In genomic region chr12:132490481-132491348, GRCh38 we compare ENCODE assay signal across 8 cellular contexts. TPM values are rescaled to one million over a fixed set of nuclear protein-coding genes. Genes with fewer than 3 reads are reported as not detected.
DNase-seq lines count a peak whose midpoint lies in the region; ATAC-seq and TF ChIP-seq lines count a peak whose summit lies in the region.

No MANE protein-coding gene starts in this region.

- intact Hi-C loops in ascending aorta (cut with DNase I) (no loop called here), thyroid gland (cut with DNase I) (loop anchor here (10.0 kb wide), 1 partner anchor 346 kb away; the partner anchor contains the start of genes DDX51 and NOC4L)

- H3K27ac ChIP-seq in ascending aorta (no peak overlapping the region), thyroid gland (no peak overlapping the region)

- WGBS in thyroid gland, 2 donors, result 4 to 13% methylated on average over 10 to 19 of the region's 107 CpGs

- peak overlapping the region; percentile 72 to 79 for H3K4me3 ChIP-seq in ascending aorta
- H3K4me3 ChIP-seq in thyroid gland (replicated peaks in 1 of 3), result peak overlapping the region; percentile 44 to 61 (median 49)

- TF ChIP-seq POLR2A in thyroid gland (IDR thresholded peaks at IDR 0.05), result no peak

- H3K36me3 ChIP-seq in ascending aorta (no peaks in the 10 kb centered on the region), thyroid gland (no peaks in the 10 kb centered on the region)

- no peaks in the 10 kb centered on the region for H3K27me3 ChIP-seq in ascending aorta
- H3K27me3 ChIP-seq in thyroid gland, result no peaks in the 10 kb centered on the region

- H3K9me3 ChIP-seq in ascending aorta (no peaks in the 10 kb centered on the region), thyroid gland (no peaks in the 10 kb centered on the region)

- peak; percentile 16 for DNase-seq in NCI-H146 (lab: John Stamatoyannopoulos, UW)
- DNase-seq in NCI-H146 treated with DMSO at 0.1 percent for 48 hours (lab: John Stamatoyannopoulos, UW; ENCODE audit: unreplicated experiment), result no peak
- DNase-seq in ascending aorta (ENCODE audit: low spot score in 2 of 2), result no peak
- peak; percentile 2 for DNase-seq in kidney glomerular epithelial cell (lab: John Stamatoyannopoulos, UW)
- peak; percentile 27 to 29 for DNase-seq in thyroid gland
- no peak for DNase-seq in occipital lobe (lab: John Stamatoyannopoulos, UW)

- TF ChIP-seq CTCF in ascending aorta (IDR thresholded peaks at IDR 0.05), result no peak
- TF ChIP-seq CTCF in thyroid gland (IDR thresholded peaks at IDR 0.05), result no peak

- ATAC-seq in HG03432 (IDR thresholded peaks at IDR 0.05; ENCODE audit: unreplicated experiment) (peak; percentile 5), HG03442 (IDR thresholded peaks at IDR 0.05; ENCODE audit: unreplicated experiment) (no peak)

- H3K4me1 ChIP-seq in ascending aorta (peaks cover 10 to 39% of the 10 kb centered on the region in 2 donors), thyroid gland (peaks cover 38 to 48% of the 10 kb centered on the region in 2 donors)

RNA-seq across cellular contexts. Expression of gene FBRSL1, which starts 0.8 kb away (rescaled TPM):
- 40.7 TPM for total RNA-seq in ascending aorta
- 10 to 100 TPM in 2 of 4 donors, 1 to 10 TPM in 2; 9.2 to 19.7 (median 12.0) TPM for total RNA-seq in thyroid gland
- 5.3 TPM for total RNA-seq in occipital lobe

Comparison
In these comparisons a context has a peak if more than half of its experiments do, and no peak if none do; other contexts are left out.
1. DNase-seq: peak in NCI-H146 (single experiment), kidney glomerular epithelial cell (single experiment) and thyroid gland (2 of 2); none in NCI-H146 treated with DMSO at 0.1 percent for 48 hours (single experiment), ascending aorta (0 of 2) and occipital lobe (single experiment).